15 cellular contexts compared by ENCODE assay signal in genomic region chr10:112957589-112958202, GRCh38. TPM values are rescaled to one million over a fixed set of nuclear protein-coding genes. Genes with fewer than 3 reads are reported as not detected.
A peak's percentile ranks its signal among the peaks of the same experiment; 100 is the strongest.
DNase-seq lines count a peak whose midpoint lies in the region; ATAC-seq and TF ChIP-seq lines count a peak whose summit lies in the region.
"Had no signal": no experiment of that assay in that cellular context is flagged by ENCODE, and none has a peak within 500 bp of the region (broad histone marks: within the 10 kb centered on the region; RNA-seq: fewer than 3 reads in every experiment).

No MANE protein-coding gene starts in this region.

- H3K4me3 Mint-ChIP-seq in nephron = peak overlapping the region; percentile 92 to 99 (median 93)
- H3K4me3 Mint-ChIP-seq: activated T-helper 17 cell treated with anti-CD3 and anti-CD28 coated beads, Interleukin-2, amount 50 U/mL, for 72 hours had no signal

- H2AFZ ChIP-seq in Loucy (ENCODE audit: low read length) = no peak overlapping the region

- no peak overlapping the region for H3K9ac ChIP-seq in Loucy (ENCODE audit: low read depth, low read length, poor library complexity, severe bottlenecking)

- 0 out of 2 replicates have a peak, but pooled peaks cover 4% of the 10 kb centered on the region for H3F3A ChIP-seq in Loucy (ENCODE audit: low read depth)

- H3K27ac Mint-ChIP-seq in nephron = peak overlapping the region; percentile 91 to 100 (median 97)
- H3K27ac Mint-ChIP-seq: activated T-helper 17 cell treated with anti-CD3 and anti-CD28 coated beads, Interleukin-2, amount 50 U/mL, for 72 hours had no signal

- H3K4me3 ChIP-seq in AG10803 (ENCODE audit: low read length) = peak overlapping the region; percentile 34
- H3K4me3 ChIP-seq in Loucy (ENCODE audit: low read length, poor library complexity, severe bottlenecking) = no peak overlapping the region
- H3K4me3 ChIP-seq in ectodermal cell (ENCODE audit: insufficient read depth, low read depth, low read length) = no peak overlapping the region
- H3K4me3 ChIP-seq: thoracic aorta had no signal

- H4K20me1 ChIP-seq in Loucy (ENCODE audit: insufficient read depth, low read length, poor library complexity, severe bottlenecking) = peaks cover 18% of the 10 kb centered on the region

- 27 to 31% methylated on average over 9 of the region's 9 CpGs for WGBS in ectodermal cell, 2 experiments

- H3K4me1 Mint-ChIP-seq in nephron = peaks cover 85% of the 10 kb centered on the region

- H3K4me2 ChIP-seq in Loucy (ENCODE audit: low read depth, low read length, poor library complexity, severe bottlenecking) = peak overlapping the region; percentile 38

- H3K27ac ChIP-seq in ectodermal cell (ENCODE audit: insufficient read depth, low read depth, low read length, poor library complexity, severe bottlenecking) = peak overlapping the region; percentile 28
- H3K27ac ChIP-seq: thoracic aorta had no signal

- DNase-seq in AG10803 (ENCODE audit: low read depth) (no peak), T1000 (lab: John Stamatoyannopoulos, UW) (no peak), NCI-H2107 (lab: John Stamatoyannopoulos, UW) (no peak), HCEC 1CT (no peak)
- DNase-seq: BE2C, left cardiac atrium, NCI-H226, posterior cingulate gyrus had no signal

- no peaks in the 10 kb centered on the region for H3K36me3 ChIP-seq in Loucy (ENCODE audit: insufficient read depth, low read length)
- H3K36me3 ChIP-seq in ectodermal cell (ENCODE audit: control insufficient read depth, insufficient read depth, low read length) = no peaks in the 10 kb centered on the region
- H3K36me3 ChIP-seq: thoracic aorta had no signal

- H3K27me3 ChIP-seq in Loucy (ENCODE audit: insufficient read depth, low read length, poor library complexity, severe bottlenecking) = no peaks in the 10 kb centered on the region
- no peaks in the 10 kb centered on the region for H3K27me3 ChIP-seq in ectodermal cell (ENCODE audit: control insufficient read depth, insufficient read depth, low read length, poor library complexity, severe bottlenecking)
- H3K27me3 ChIP-seq: BE2C had no signal

- H3K9me3 ChIP-seq in Loucy (ENCODE audit: insufficient read depth, low read depth, low read length) (no peaks in the 10 kb centered on the region), ectodermal cell (ENCODE audit: control insufficient read depth, low read length) (no peaks in the 10 kb centered on the region)
- H3K9me3 ChIP-seq: BE2C, thoracic aorta had no signal

- peaks cover 48% of the 10 kb centered on the region for H3K4me1 ChIP-seq in Loucy (ENCODE audit: insufficient read depth, low read length, poor library complexity, severe bottlenecking)
- H3K4me1 ChIP-seq in ectodermal cell (ENCODE audit: control insufficient read depth, insufficient read depth, low read length) = peaks cover 67% of the 10 kb centered on the region

- peaks cover 26% of the 10 kb centered on the region for H3K36me3 Mint-ChIP-seq in nephron (ENCODE audit: low read depth)

- no peaks in the 10 kb centered on the region for H3K9me2 ChIP-seq in Loucy (replicated peaks; ENCODE audit: low read depth, low read length)

- no peaks in the 10 kb centered on the region for H3K9me3 Mint-ChIP-seq in nephron
- H3K9me3 Mint-ChIP-seq: activated T-helper 17 cell treated with anti-CD3 and anti-CD28 coated beads, Interleukin-2, amount 50 U/mL, for 72 hours had no signal

- H3K27me3 Mint-ChIP-seq in nephron (ENCODE audit: low read depth) = no peaks in the 10 kb centered on the region

- peaks cover 36% of the 10 kb centered on the region for H3K79me2 ChIP-seq in Loucy (ENCODE audit: insufficient read depth, low read length)

- ATAC-seq in GM18517 (IDR thresholded peaks at IDR 0.05; ENCODE audit: unreplicated experiment) = no peak
- ATAC-seq: activated T-helper 17 cell treated with anti-CD3 and anti-CD28 coated beads, Interleukin-2, amount 50 U/mL, for 72 hours; Right ventricle myocardium inferior had no signal

- TF ChIP-seq CTCF in AG10803 (conservative IDR thresholded peaks at IDR 0.05; ENCODE audit: low read length) (no peak), Loucy (conservative IDR thresholded peaks at IDR 0.05; ENCODE audit: low read length) (no peak), nephron (IDR thresholded peaks at IDR 0.05; ENCODE audit: unreplicated experiment in 3 of 3) (no peak)

RNA-seq across cellular contexts. Expression of gene TCF7L2, which starts 7.6 kb away (rescaled TPM):
- 39.7 TPM for polyA plus RNA-seq in ectodermal cell (2013, experiment 1 of 4)
- 32.4 TPM for polyA plus RNA-seq in ectodermal cell (2013, experiment 2 of 4)
- polyA plus RNA-seq in ectodermal cell (2013, experiment 3 of 4) = 31.4 TPM
- polyA plus RNA-seq in ectodermal cell (2013, experiment 4 of 4) = 26.3 TPM
